Comparison of ENCODE assay signal across 1 cellular context in genomic region chr13:33184131-33184485, GRCh38.
TF ChIP-seq lines count a peak whose summit lies in the region.

No MANE protein-coding gene starts in this region.

TF ChIP-seq in GM12878, 131 proteins besides CTCF, POLR2A, EP300 and RAD21:
- TF ChIP-seq ZNF274 (IDR thresholded peaks at IDR 0.05; ENCODE audit: insufficient read depth, insufficient read length): no peak
- TF ChIP-seq ZNF687 (IDR thresholded peaks at IDR 0.05): peak; percentile 46
- TF ChIP-seq MLLT1 (IDR thresholded peaks at IDR 0.05): peak; percentile 80
- no peak for TF ChIP-seq WRNIP1 (IDR thresholded peaks at IDR 0.05; ENCODE audit: borderline replicate concordance, low read depth, low read length)
- no peak for TF ChIP-seq MYB (IDR thresholded peaks at IDR 0.05; ENCODE audit: borderline replicate concordance, low read depth, low read length)
